ENCODE assay signal across 12 cellular contexts in genomic region chr10:6843477-6843876, GRCh38.
DNase-seq lines count a peak whose midpoint lies in the region; ATAC-seq and TF ChIP-seq lines count a peak whose summit lies in the region.
"Had no signal": no experiment of that assay in that cellular context is flagged by ENCODE, and none has a peak within 500 bp of the region (broad histone marks: within the 10 kb centered on the region; RNA-seq: fewer than 3 reads in every experiment).

No MANE protein-coding gene starts in this region.

- TF ChIP-seq POLR2A in NB4 (IDR thresholded peaks at IDR 0.05; ENCODE audit: extremely low read depth, insufficient read length): no peak

- TF ChIP-seq CTCF in NB4 (IDR thresholded peaks at IDR 0.05; ENCODE audit: low read depth, low read length): peak; percentile 37

- H3K4me3 ChIP-seq in NB4 (ENCODE audit: low read depth, low read length): no peak overlapping the region
- H3K4me3 ChIP-seq: mucosa of descending colon had no signal

- no peak overlapping the region for H3K4me3 Mint-ChIP-seq in activated CD4-positive, alpha-beta T cell treated with anti-CD3 and anti-CD28 coated beads for 36 hours
- H3K4me3 Mint-ChIP-seq in stimulated activated effector memory CD8-positive, alpha-beta T cell treated with anti-CD3 and anti-CD28 coated beads, Interleukin-12 subunit alpha, Interleukin-12 subunit beta, amount 100 ng/mL, for 72 hours: no peak overlapping the region
- H3K4me3 Mint-ChIP-seq: activated T-cell treated with anti-CD3 and anti-CD28 coated beads, Interleukin-2, amount 50 U/mL, for 4 hours had no signal

- intact Hi-C loops in activated CD4-positive, alpha-beta T cell treated with anti-CD3 and anti-CD28 coated beads for 36 hours (cut with DNase I, micrococcal nuclease): loop anchor here in 1 of 2 experiments (5.0 kb wide), 1 partner anchor 574 kb away; no protein-coding TSS in a partner anchor

- no peaks in the 10 kb centered on the region for H3K9me3 Mint-ChIP-seq in activated CD4-positive, alpha-beta T cell treated with anti-CD3 and anti-CD28 coated beads for 36 hours (ENCODE audit: low read depth)
- no peaks in the 10 kb centered on the region for H3K9me3 Mint-ChIP-seq in stimulated activated effector memory CD8-positive, alpha-beta T cell treated with anti-CD3 and anti-CD28 coated beads, Interleukin-12 subunit alpha, Interleukin-12 subunit beta, amount 100 ng/mL, for 72 hours
- H3K9me3 Mint-ChIP-seq: activated T-cell treated with anti-CD3 and anti-CD28 coated beads, Interleukin-2, amount 50 U/mL, for 4 hours had no signal

- POLR2A ChIA-PET in activated CD4-positive, alpha-beta T cell treated with anti-CD3 and anti-CD28 coated beads for 36 hours (lab: Charles Lee): no interaction called here

- ATAC-seq in activated CD4-positive, alpha-beta T cell treated with anti-CD3 and anti-CD28 coated beads for 36 hours: no peak
- ATAC-seq in stimulated activated effector memory CD8-positive, alpha-beta T cell treated with anti-CD3 and anti-CD28 coated beads, Interleukin-12 subunit alpha, Interleukin-12 subunit beta, amount 100 ng/mL, for 72 hours: peak; percentile 54
- ATAC-seq in HG03457 (IDR thresholded peaks at IDR 0.05; ENCODE audit: unreplicated experiment): no peak
- ATAC-seq: activated T-cell treated with anti-CD3 and anti-CD28 coated beads, Interleukin-2, amount 50 U/mL, for 4 hours; mucosa of descending colon had no signal

- H3K27me3 Mint-ChIP-seq in activated CD4-positive, alpha-beta T cell treated with anti-CD3 and anti-CD28 coated beads for 36 hours: peaks cover 2% of the 10 kb centered on the region

- CTCF ChIA-PET in activated CD4-positive, alpha-beta T cell treated with anti-CD3 and anti-CD28 coated beads for 36 hours (lab: Charles Lee): no interaction called here

- peaks cover 6% of the 10 kb centered on the region for H3K4me1 Mint-ChIP-seq in activated CD4-positive, alpha-beta T cell treated with anti-CD3 and anti-CD28 coated beads for 36 hours
- H3K4me1 Mint-ChIP-seq in stimulated activated effector memory CD8-positive, alpha-beta T cell treated with anti-CD3 and anti-CD28 coated beads, Interleukin-12 subunit alpha, Interleukin-12 subunit beta, amount 100 ng/mL, for 72 hours: peaks cover 17% of the 10 kb centered on the region

- no peaks in the 10 kb centered on the region for H3K36me3 Mint-ChIP-seq in activated CD4-positive, alpha-beta T cell treated with anti-CD3 and anti-CD28 coated beads for 36 hours (ENCODE audit: low read depth)
- no peaks in the 10 kb centered on the region for H3K36me3 Mint-ChIP-seq in stimulated activated effector memory CD8-positive, alpha-beta T cell treated with anti-CD3 and anti-CD28 coated beads, Interleukin-12 subunit alpha, Interleukin-12 subunit beta, amount 100 ng/mL, for 72 hours

- no peak overlapping the region for H3K27ac Mint-ChIP-seq in activated CD4-positive, alpha-beta T cell treated with anti-CD3 and anti-CD28 coated beads for 36 hours
- H3K27ac Mint-ChIP-seq in stimulated activated effector memory CD8-positive, alpha-beta T cell treated with anti-CD3 and anti-CD28 coated beads, Interleukin-12 subunit alpha, Interleukin-12 subunit beta, amount 100 ng/mL, for 72 hours: no peak overlapping the region

- DNase-seq in activated CD4-positive, alpha-beta T cell treated with anti-CD3 and anti-CD28 coated beads for 36 hours: peak; percentile 35
- no peak for DNase-seq in activated CD4-positive, alpha-beta T cell treated with anti-CD3 and anti-CD28 coated beads, Interleukin-2, amount 50 U/mL, for 4 hours
- DNase-seq in NB4 (ENCODE audit: low read depth): peak; percentile 65
- peak; percentile 5 for DNase-seq in dermis blood vessel endothelial cell
- DNase-seq in stimulated activated effector memory CD8-positive, alpha-beta T cell treated with anti-CD3 and anti-CD28 coated beads, Interleukin-12 subunit alpha, Interleukin-12 subunit beta, amount 100 ng/mL, for 72 hours (ENCODE audit: low spot score in 2 of 2): no peak
- DNase-seq in stimulated activated CD4-positive, alpha-beta T cell treated with anti-CD3 and anti-CD28 coated beads, Interleukin-2, amount 100 ng/mL, for 24 hours: no peak
- no peak for DNase-seq in NCI-H69 (lab: John Stamatoyannopoulos, UW)
- DNase-seq: activated T-cell treated with anti-CD3 and anti-CD28 coated beads, Interleukin-2, amount 50 U/mL, for 4 hours; glutamatergic neuron; GOT3 had no signal

Comparison
In these comparisons a context has a peak if more than half of its experiments do, and no peak if none do; other contexts are left out.
1. DNase-seq: peak in activated CD4-positive, alpha-beta T cell treated with anti-CD3 and anti-CD28 coated beads for 36 hours (single experiment), NB4 (single experiment) and dermis blood vessel endothelial cell (single experiment); none in activated CD4-positive, alpha-beta T cell treated with anti-CD3 and anti-CD28 coated beads, Interleukin-2, amount 50 U/mL, for 4 hours (0 of 2), stimulated activated effector memory CD8-positive, alpha-beta T cell treated with anti-CD3 and anti-CD28 coated beads, Interleukin-12 subunit alpha, Interleukin-12 subunit beta, amount 100 ng/mL, for 72 hours (0 of 2), stimulated activated CD4-positive, alpha-beta T cell treated with anti-CD3 and anti-CD28 coated beads, Interleukin-2, amount 100 ng/mL, for 24 hours (0 of 2) and NCI-H69 (single experiment).